Comparison of ENCODE assay signal across 10 cellular contexts in genomic region chrX:136185409-136186022, GRCh38. TPM values are rescaled to one million over a fixed set of nuclear protein-coding genes. Genes with fewer than 3 reads are reported as not detected.
DNase-seq lines count a peak whose midpoint lies in the region; ATAC-seq and TF ChIP-seq lines count a peak whose summit lies in the region.
"Had no signal": no experiment of that assay in that cellular context is flagged by ENCODE, and none has a peak within 500 bp of the region (broad histone marks: within the 10 kb centered on the region; RNA-seq: fewer than 3 reads in every experiment).

No MANE protein-coding gene starts in this region.

- H3K27me3 ChIP-seq in suprapubic skin = no peaks in the 10 kb centered on the region

- H3K36me3 ChIP-seq in suprapubic skin = no peaks in the 10 kb centered on the region

- ATAC-seq in GM21786 (IDR thresholded peaks at IDR 0.05; ENCODE audit: unreplicated experiment) (no peak), HG03342 (IDR thresholded peaks at IDR 0.05; ENCODE audit: unreplicated experiment) (no peak)

- TF ChIP-seq EP300 in suprapubic skin (IDR thresholded peaks at IDR 0.05) = no peak

- TF ChIP-seq POLR2A in suprapubic skin (IDR thresholded peaks at IDR 0.05) = no peak

- no peaks in the 10 kb centered on the region for H3K9me3 ChIP-seq in suprapubic skin

- DNase-seq in HT1080 (ENCODE audit: low read depth) (peak; percentile 47), astrocyte of the hippocampus (ENCODE audit: low read depth, low spot score) (peak; percentile 59), kidney glomerular epithelial cell (lab: John Stamatoyannopoulos, UW) (peak; percentile 43), suprapubic skin (ENCODE audit: low spot score in 2 of 2) (no peak), NAMALWA (ENCODE audit: low spot score) (no peak)
- DNase-seq: effector CD4-positive, alpha-beta T cell; stimulated activated CD4-positive, alpha-beta T cell treated with anti-CD3 and anti-CD28 coated beads, Interleukin-15, amount 100 ng/mL, for 24 hours; substantia nigra had no signal

- H3K4me3 ChIP-seq in suprapubic skin = no peak overlapping the region

- peaks cover 2% of the 10 kb centered on the region for H3K4me1 ChIP-seq in suprapubic skin

- H3K27ac ChIP-seq in suprapubic skin = peak overlapping the region; percentile 18

- WGBS in suprapubic skin = 36% methylated on average over 8 of the region's 8 CpGs

- no peak for TF ChIP-seq CTCF in suprapubic skin (IDR thresholded peaks at IDR 0.05)

RNA-seq across cellular contexts. Expression of gene FHL1, which starts 38.2 kb away (rescaled TPM):
- 87.9 and 97.2 TPM in 2 replicates for total RNA-seq in HT1080 (2014; rRNA removed; shearing (Covaris generic))
- 177 and 207 TPM in 2 replicates for polyA plus RNA-seq in HT1080 (2015; cell fraction: cytosol; rRNA removed)
- 91.7 and 98.3 TPM in 2 replicates for polyA plus RNA-seq in HT1080 (2015; cell fraction: nucleus; rRNA removed)
- total RNA-seq in suprapubic skin = 100 to 1,000 TPM in 2 of 4 donors, 10 to 100 TPM in 2; 64.1 to 225 (median 86.5) TPM

Comparison
In these comparisons a context has a peak if more than half of its experiments do, and no peak if none do; other contexts are left out.
1. DNase-seq: peak in HT1080 (single experiment), astrocyte of the hippocampus (single experiment) and kidney glomerular epithelial cell (single experiment); none in suprapubic skin (0 of 2) and NAMALWA (single experiment).